ENCODE assay signal across 8 cellular contexts in the genomic region with DNA sequence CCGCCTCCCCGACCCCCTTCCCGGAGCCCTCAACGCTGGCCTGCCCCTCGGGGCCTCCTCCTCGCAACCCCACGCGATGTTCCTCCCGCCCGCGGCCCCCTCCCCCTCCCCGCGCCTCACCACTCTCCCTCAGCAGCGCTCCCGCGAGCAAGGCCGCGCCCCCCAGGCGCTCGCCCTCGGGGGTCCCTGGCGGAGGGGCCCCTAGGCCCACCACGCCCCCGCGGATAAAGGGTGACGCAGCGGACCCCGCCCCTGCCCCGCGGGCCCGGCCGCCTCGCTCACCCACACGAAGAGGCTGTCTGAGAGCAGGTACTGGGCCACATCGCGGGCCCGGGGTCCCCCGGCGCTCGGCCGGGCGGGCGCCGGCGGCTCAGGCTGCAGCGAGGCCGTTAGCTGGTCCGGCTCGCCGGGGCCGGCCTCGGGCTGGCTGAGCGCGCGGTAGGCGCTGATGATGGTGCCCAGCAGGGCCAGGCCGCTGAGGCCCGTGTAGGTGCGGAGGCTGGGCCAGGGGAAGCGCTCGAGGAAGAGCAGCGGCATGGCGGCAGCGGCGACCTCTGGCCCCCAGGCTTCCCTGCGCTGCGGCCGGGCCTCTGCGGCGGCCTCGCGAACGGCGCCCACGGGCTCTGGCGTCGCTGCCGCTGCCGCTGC. TPM values are rescaled to one million over a fixed set of nuclear protein-coding genes. Genes with fewer than 3 reads are reported as not detected.
DNase-seq lines count a peak whose midpoint lies in the region; ATAC-seq and TF ChIP-seq lines count a peak whose summit lies in the region.

No MANE protein-coding gene starts in this region.

- no peaks in the 10 kb centered on the region for H3K9me3 Mint-ChIP-seq in naive thymus-derived CD8-positive, alpha-beta T cell

- no peak for TF ChIP-seq CTCF in epithelial cell of proximal tubule (conservative IDR thresholded peaks at IDR 0.05; ENCODE audit: low read depth, low read length)
- TF ChIP-seq CTCF in testis (IDR thresholded peaks at IDR 0.05), result no peak

- DNase-seq in D341Med (ENCODE audit: low spot score), result peak; percentile 72
- peak; percentile 20 for DNase-seq in KBM-7
- peak; percentile 78 for DNase-seq in activated CD8-positive, alpha-beta memory T cell treated with anti-CD3 and anti-CD28 coated beads for 24 hours
- DNase-seq in epithelial cell of proximal tubule (ENCODE audit: low read depth), result no peak
- DNase-seq in naive thymus-derived CD8-positive, alpha-beta T cell, result peak; percentile 18 to 70 (median 43)
- DNase-seq in testis, result peak; percentile 57
- no peak for DNase-seq in medulla oblongata (ENCODE audit: extremely low spot score)

- ATAC-seq in GM21717 (IDR thresholded peaks at IDR 0.05; ENCODE audit: unreplicated experiment), result peak; percentile 29
- ATAC-seq in naive thymus-derived CD8-positive, alpha-beta T cell, result peak; percentile 37 to 52

- peaks cover 20% of the 10 kb centered on the region for H3K4me1 ChIP-seq in testis

- H3K27me3 Mint-ChIP-seq in naive thymus-derived CD8-positive, alpha-beta T cell, result no peaks in the 10 kb centered on the region

- peak overlapping the region in 7 of 10 donors; percentile 87 to 96 (median 93) for H3K27ac Mint-ChIP-seq in naive thymus-derived CD8-positive, alpha-beta T cell

- TF ChIP-seq POLR2A in testis (IDR thresholded peaks at IDR 0.05), result no peak

- H3K4me1 Mint-ChIP-seq in naive thymus-derived CD8-positive, alpha-beta T cell, result peaks cover 30 to 46% (median 43%) of the 10 kb centered on the region in 4 donors

- no peaks in the 10 kb centered on the region for H3K36me3 Mint-ChIP-seq in naive thymus-derived CD8-positive, alpha-beta T cell

- peak overlapping the region; percentile 70 for H3K4me3 ChIP-seq in epithelial cell of proximal tubule (ENCODE audit: low read depth, low read length)
- H3K4me3 ChIP-seq in testis, result peak overlapping the region; percentile 80 to 93

- H3K36me3 ChIP-seq in testis (ENCODE audit: low read depth, missing control alignments), result no peaks in the 10 kb centered on the region

- H3K27ac ChIP-seq in testis, result peak overlapping the region; percentile 86 to 95

- POLR2A ChIA-PET in naive thymus-derived CD8-positive, alpha-beta T cell (lab: Charles Lee), result interaction anchor here (1.3 kb wide), 1 partner anchor 26 kb away, joined by 5 read pairs; a partner anchor contains a TSS

- in situ Hi-C loops in KBM-7 (cut with MboI; ENCODE audit: low pct_unique_long_range_greater_than_20kb, low sequenced_read_pairs), result no loop called here

- H3K4me3 Mint-ChIP-seq in naive thymus-derived CD8-positive, alpha-beta T cell, result peak overlapping the region; percentile 90 to 98 (median 97)

- no peaks in the 10 kb centered on the region for H3K27me3 ChIP-seq in testis

- 0 to 1% methylated on average over 15 to 20 of the region's 79 CpGs for WGBS in testis, 2 donors

- intact Hi-C loops in testis (cut with DNase I; ENCODE audit: low total_unique reads), result no loop called here

- H3K9me3 ChIP-seq in testis, result no peaks in the 10 kb centered on the region

RNA-seq across cellular contexts. Expression of a gene that starts 0.4 kb away (rescaled TPM):
- 111 and 119 TPM in 2 replicates for total RNA-seq in epithelial cell of proximal tubule
- 10 to 100 TPM; 74.0 to 83.0 TPM for total RNA-seq in naive thymus-derived CD8-positive, alpha-beta T cell
- polyA plus RNA-seq in naive thymus-derived CD8-positive, alpha-beta T cell, result 10 to 100 TPM; 24.2 to 38.4 (median 36.2) TPM
- 100 to 1,000 TPM; 287 to 337 TPM for total RNA-seq in testis
- 258 TPM for polyA plus RNA-seq in testis (ENCODE audit: insufficient read depth, low read depth, low replicate concordance)

RNA-seq across cellular contexts. Expression of a gene that starts 26.2 kb away (rescaled TPM):
- total RNA-seq in epithelial cell of proximal tubule (77.1 and 78.2 TPM in 2 replicates), testis (10 to 100 TPM; 67.7 to 75.3 TPM)
- 100 to 1,000 TPM; 111 to 118 TPM for total RNA-seq in naive thymus-derived CD8-positive, alpha-beta T cell
- polyA plus RNA-seq in naive thymus-derived CD8-positive, alpha-beta T cell, result 10 to 100 TPM; 55.5 to 74.1 (median 71.8) TPM
- polyA plus RNA-seq in testis (ENCODE audit: insufficient read depth, low read depth, low replicate concordance), result 224 TPM

RNA-seq across cellular contexts. Expression of a gene that starts 26.4 kb away (rescaled TPM):
- total RNA-seq in epithelial cell of proximal tubule (54.9 and 66.7 TPM in 2 replicates), testis (10 to 100 TPM; 26.7 to 34.5 TPM)
- 10 to 100 TPM; 48.0 to 55.0 TPM for total RNA-seq in naive thymus-derived CD8-positive, alpha-beta T cell
- 100 to 1,000 TPM in 2 of 3 donors, 10 to 100 TPM in 1; 94.1 to 109 (median 103) TPM for polyA plus RNA-seq in naive thymus-derived CD8-positive, alpha-beta T cell
- 38.2 TPM for polyA plus RNA-seq in testis (ENCODE audit: insufficient read depth, low read depth, low replicate concordance)

Comparison
In these comparisons a context has a peak if more than half of its experiments do, and no peak if none do; other contexts are left out.
1. DNase-seq: peak in D341Med (single experiment), KBM-7 (single experiment), activated CD8-positive, alpha-beta memory T cell treated with anti-CD3 and anti-CD28 coated beads for 24 hours (single experiment), naive thymus-derived CD8-positive, alpha-beta T cell (10 of 10) and testis (single experiment); none in epithelial cell of proximal tubule (single experiment) and medulla oblongata (single experiment).